In genomic region chr20:33663161-33664084, GRCh38 we compare ENCODE assay signal across 8 cellular contexts. TPM values are rescaled to one million over a fixed set of nuclear protein-coding genes. Genes with fewer than 3 reads are reported as not detected.
A peak's percentile ranks its signal among the peaks of the same experiment; 100 is the strongest.
DNase-seq lines count a peak whose midpoint lies in the region; ATAC-seq, FAIRE-seq and TF ChIP-seq lines count a peak whose summit lies in the region.

No MANE protein-coding gene starts in this region.

- no peak for ATAC-seq in HG03196 (IDR thresholded peaks at IDR 0.05; ENCODE audit: unreplicated experiment)

- H3K9ac ChIP-seq in astrocyte (ENCODE audit: low read length) = peak overlapping the region; percentile 86

- H3K36me3 ChIP-seq in DOHH2 (ENCODE audit: control insufficient read depth, low read length) = peaks cover 4% of the 10 kb centered on the region
- H3K36me3 ChIP-seq in HAP-1 (replicated peaks) = peaks cover 25% of the 10 kb centered on the region
- no peaks in the 10 kb centered on the region for H3K36me3 ChIP-seq in astrocyte (ENCODE audit: insufficient read depth, low read length)
- H3K36me3 ChIP-seq in hepatocyte (replicated peaks; ENCODE audit: insufficient read depth, low read depth) = no peaks in the 10 kb centered on the region

- in situ Hi-C loops in HAP-1 (cut with MboI; ENCODE audit: low sequenced_read_pairs) = no loop called here

- no peak for FAIRE-seq in astrocyte (lab: Jason Lieb, UNC)

- no peaks in the 10 kb centered on the region for H3K27me3 ChIP-seq in DOHH2 (ENCODE audit: control insufficient read depth, low read length)
- no peaks in the 10 kb centered on the region for H3K27me3 ChIP-seq in HAP-1 (ENCODE audit: low read depth)
- H3K27me3 ChIP-seq in astrocyte (ENCODE audit: insufficient read depth, low read length) = no peaks in the 10 kb centered on the region
- no peaks in the 10 kb centered on the region for H3K27me3 ChIP-seq in hepatocyte

- H3K27ac Mint-ChIP-seq in astrocyte (ENCODE audit: unreplicated experiment) = peak overlapping the region; percentile 34

- peaks cover 20% of the 10 kb centered on the region for H3K4me1 Mint-ChIP-seq in astrocyte (ENCODE audit: low read depth, unreplicated experiment)

- H3K4me2 ChIP-seq in DOHH2 (ENCODE audit: low read length) (peak overlapping the region; percentile 94), astrocyte (ENCODE audit: low read length) (peak overlapping the region; percentile 91), hepatocyte (peak overlapping the region; percentile 97)

- H3K79me2 ChIP-seq in DOHH2 (ENCODE audit: control insufficient read depth, low read length) (peaks cover 13% of the 10 kb centered on the region), astrocyte (ENCODE audit: insufficient read depth, low read length) (no peaks in the 10 kb centered on the region), hepatocyte (peaks cover 10% of the 10 kb centered on the region)

- 2% methylated on average over 79 of the region's 84 CpGs for WGBS in hepatocyte (ENCODE audit: low lambda C conversion rate, missing lambda C conversion rate)

- peaks cover 44% of the 10 kb centered on the region for H3K4me1 ChIP-seq in DOHH2 (ENCODE audit: control insufficient read depth, low read length)
- peaks cover 11% of the 10 kb centered on the region for H3K4me1 ChIP-seq in HAP-1
- peaks cover 24% of the 10 kb centered on the region for H3K4me1 ChIP-seq in astrocyte (ENCODE audit: insufficient read depth, low read length)
- peaks cover 14% of the 10 kb centered on the region for H3K4me1 ChIP-seq in hepatocyte (ENCODE audit: insufficient read depth)

- H3K4me3 ChIP-seq in DOHH2 (ENCODE audit: low read length) (peak overlapping the region; percentile 84), HAP-1 (peak overlapping the region; percentile 65), astrocyte (ENCODE audit: insufficient read depth, low read depth, low read length) (peak overlapping the region; percentile 75), hepatocyte (peak overlapping the region; percentile 88), retinal pigment epithelial cell (ENCODE audit: low read length) (peak overlapping the region; percentile 73)

- peaks cover 8% of the 10 kb centered on the region for H3F3A ChIP-seq in DOHH2 (ENCODE audit: control insufficient read depth, insufficient read depth)

- no peak for TF ChIP-seq CTCF in DOHH2 (IDR thresholded peaks at IDR 0.05; ENCODE audit: low read depth, low read length, poor library complexity, severe bottlenecking)
- no peak for TF ChIP-seq CTCF in astrocyte (IDR thresholded peaks at IDR 0.05; ENCODE audit: insufficient read depth, low read depth, low read length)
- TF ChIP-seq CTCF in hepatocyte (IDR thresholded peaks at IDR 0.05; ENCODE audit: poor library complexity) = no peak
- no peak for TF ChIP-seq CTCF in retinal pigment epithelial cell (conservative IDR thresholded peaks at IDR 0.05; ENCODE audit: low read depth, low read length)

- no peaks in the 10 kb centered on the region for H3K9me3 Mint-ChIP-seq in astrocyte (ENCODE audit: unreplicated experiment)

- peak overlapping the region; percentile 97 for H2AFZ ChIP-seq in astrocyte (ENCODE audit: low read depth, low read length)
- H2AFZ ChIP-seq in hepatocyte = peak overlapping the region; percentile 88

- peak overlapping the region; percentile 51 for H3K27ac ChIP-seq in DOHH2 (ENCODE audit: low read depth, low read length)
- peak overlapping the region; percentile 58 for H3K27ac ChIP-seq in astrocyte (ENCODE audit: low read depth, low read length)
- peak overlapping the region; percentile 95 for H3K27ac ChIP-seq in hepatocyte

- no peaks in the 10 kb centered on the region for H3K9me2 ChIP-seq in DOHH2 (replicated peaks; ENCODE audit: control insufficient read depth, low read length)
- no peaks in the 10 kb centered on the region for H3K9me2 ChIP-seq in hepatocyte (replicated peaks; ENCODE audit: insufficient read depth)

- no peaks in the 10 kb centered on the region for H3K27me3 Mint-ChIP-seq in astrocyte (ENCODE audit: low read depth, unreplicated experiment)

- H3K9me3 ChIP-seq in DOHH2 (ENCODE audit: control insufficient read depth, insufficient read depth, low read length) (no peaks in the 10 kb centered on the region), HAP-1 (no peaks in the 10 kb centered on the region), astrocyte (ENCODE audit: insufficient read depth, low read depth, low read length) (no peaks in the 10 kb centered on the region), hepatocyte (ENCODE audit: low read depth) (no peaks in the 10 kb centered on the region)

- peak overlapping the region; percentile 82 for H3K4me3 Mint-ChIP-seq in astrocyte (ENCODE audit: unreplicated experiment)

- H4K20me1 ChIP-seq in DOHH2 (ENCODE audit: control insufficient read depth, insufficient read depth, low read depth, low read length) = no peaks in the 10 kb centered on the region
- peaks cover 5% of the 10 kb centered on the region for H4K20me1 ChIP-seq in astrocyte (ENCODE audit: insufficient read depth, low read length)
- H4K20me1 ChIP-seq in hepatocyte (ENCODE audit: insufficient read depth, poor library complexity, severe bottlenecking) = no peaks in the 10 kb centered on the region

- peaks cover 2% of the 10 kb centered on the region for H3K36me3 Mint-ChIP-seq in astrocyte (ENCODE audit: low read depth, unreplicated experiment)

- DNase-seq in HAP-1 (ENCODE audit: low spot score in 2 of 2) (peak; percentile 77 to 88), NCI-H1436 treated with DMSO at 0.1 percent for 48 hours (lab: John Stamatoyannopoulos, UW) (peak; percentile 25), T1000 (lab: John Stamatoyannopoulos, UW) (peak; percentile 68), astrocyte (ENCODE audit: low read depth) (peak; percentile 44), hepatocyte (ENCODE audit: low spot score) (peak; percentile 96), retinal pigment epithelial cell (ENCODE audit: low read depth) (no peak)

RNA-seq across cellular contexts. Expression of gene C20orf144, which starts 1.3 kb away (rescaled TPM):
- total RNA-seq in astrocyte (0.16 TPM in 1 of 2 replicates, not detected in the other), hepatocyte (0.30 TPM in 1 of 2 replicates, not detected in the other)
- polyA plus RNA-seq in hepatocyte = 0.41 and 0.46 TPM in 2 replicates

RNA-seq across cellular contexts. Expression of gene ACTL10, which starts 3.3 kb away (rescaled TPM):
- total RNA-seq in astrocyte = 1.1 and 1.4 TPM in 2 replicates
- 0.17 and 0.24 TPM in 2 replicates for total RNA-seq in hepatocyte
- polyA plus RNA-seq in hepatocyte = 1.6 and 2.6 TPM in 2 replicates

RNA-seq across cellular contexts. Expression of gene NECAB3, which starts 10.8 kb away (rescaled TPM):
- total RNA-seq in astrocyte (19.5 and 22.3 TPM in 2 replicates), hepatocyte (46.2 and 50.6 TPM in 2 replicates)
- 55.4 and 64.9 TPM in 2 replicates for polyA plus RNA-seq in hepatocyte

RNA-seq across cellular contexts. Expression of gene E2F1, which starts 22.8 kb away (rescaled TPM):
- total RNA-seq in astrocyte (1.6 and 2.3 TPM in 2 replicates), hepatocyte (9.1 and 11.0 TPM in 2 replicates)
- 11.8 and 14.3 TPM in 2 replicates for polyA plus RNA-seq in hepatocyte

RNA-seq across cellular contexts. Expression of gene PXMP4, which starts 56.7 kb away (rescaled TPM):
- total RNA-seq in astrocyte (1.1 and 1.2 TPM in 2 replicates), hepatocyte (3.9 and 4.1 TPM in 2 replicates)
- polyA plus RNA-seq in hepatocyte = 4.7 and 4.8 TPM in 2 replicates
